Comparison of ENCODE assay signal across 8 cellular contexts in the genomic region with DNA sequence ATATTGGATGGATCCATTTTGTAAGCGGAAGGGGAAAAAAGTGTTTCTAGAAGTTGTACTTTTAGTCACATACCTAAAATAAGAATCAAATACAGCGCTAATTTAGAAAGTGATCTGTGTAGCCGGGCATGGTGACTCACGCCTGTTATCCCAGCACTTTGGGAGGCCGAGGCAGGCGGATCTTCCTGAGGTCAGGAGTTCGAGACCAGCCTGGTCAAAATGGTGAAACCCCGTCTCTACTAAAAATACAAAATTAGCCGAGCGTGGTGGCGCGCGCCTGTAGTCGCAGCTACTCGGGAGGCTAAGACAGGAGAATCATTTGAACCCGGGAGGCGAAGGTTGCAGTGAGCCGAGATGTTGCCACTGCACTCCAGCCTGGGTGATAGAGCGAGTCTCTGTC. TPM values are rescaled to one million over a fixed set of nuclear protein-coding genes. Genes with fewer than 3 reads are reported as not detected.
A peak's percentile ranks its signal among the peaks of the same experiment; 100 is the strongest.
DNase-seq lines count a peak whose midpoint lies in the region; ATAC-seq and TF ChIP-seq lines count a peak whose summit lies in the region.
"Not testable (repeated sequence)": the region's sequence is repeated elsewhere in the genome, so short reads cannot be mapped to it uniquely, and the experiment has no call there.

No MANE protein-coding gene starts in this region.

- H3K9me2 ChIP-seq in DOHH2 (replicated peaks; ENCODE audit: control insufficient read depth, low read length), result not testable (repeated sequence)

- not testable (repeated sequence) for H3K27me3 Mint-ChIP-seq in progenitor cell of endocrine pancreas

- peak overlapping the region; percentile 73 for H3K4me2 ChIP-seq in DOHH2 (ENCODE audit: low read length)

- not testable (repeated sequence) for TF ChIP-seq CTCF in DOHH2 (IDR thresholded peaks at IDR 0.05; ENCODE audit: low read depth, low read length, poor library complexity, severe bottlenecking); WERI-Rb-1 (IDR thresholded peaks at IDR 0.05; ENCODE audit: low read depth, low read length); body of pancreas (IDR thresholded peaks at IDR 0.05); fibroblast of pulmonary artery (IDR thresholded peaks at IDR 0.05; ENCODE audit: low read length, missing control alignments); lower lobe of right lung (IDR thresholded peaks at IDR 0.05); progenitor cell of endocrine pancreas (IDR thresholded peaks at IDR 0.05; ENCODE audit: unreplicated experiment); upper lobe of left lung (IDR thresholded peaks at IDR 0.05)

- intact Hi-C loops in body of pancreas (cut with DNase I); lower lobe of right lung (cut with DNase I): not testable (repeated sequence)

- not testable (repeated sequence) for H3K9me3 ChIP-seq in DOHH2 (ENCODE audit: control insufficient read depth, insufficient read depth, low read length); MG63; WERI-Rb-1 (ENCODE audit: severe bottlenecking); body of pancreas; lower lobe of right lung; upper lobe of left lung

- H3K27me3 ChIP-seq in DOHH2 (ENCODE audit: control insufficient read depth, low read length); MG63; WERI-Rb-1 (ENCODE audit: insufficient read depth, low read depth, severe bottlenecking); body of pancreas; lower lobe of right lung (ENCODE audit: low read depth); upper lobe of left lung: not testable (repeated sequence)

- H3K4me3 ChIP-seq in DOHH2 (ENCODE audit: low read length) (peak overlapping the region; percentile 79), MG63 (peak overlapping the region; percentile 86), WERI-Rb-1 (ENCODE audit: low read depth, low read length) (peak overlapping the region; percentile 92), fibroblast of pulmonary artery (replicated peaks; ENCODE audit: low read depth, low read length) (peak overlapping the region; percentile 97), lower lobe of right lung (peak overlapping the region; percentile 78), upper lobe of left lung (peak overlapping the region in 3 of 4 donors; percentile 59 to 90 (median 75))
- not testable (repeated sequence) for H3K4me3 ChIP-seq in body of pancreas

- H3K27ac Mint-ChIP-seq in progenitor cell of endocrine pancreas, result peak overlapping the region; percentile 97

- TF ChIP-seq EP300 in upper lobe of left lung (IDR thresholded peaks at IDR 0.05), result not testable (repeated sequence)

- peaks cover 24% of the 10 kb centered on the region for H4K20me1 ChIP-seq in DOHH2 (ENCODE audit: control insufficient read depth, insufficient read depth, low read depth, low read length)

- peak overlapping the region; percentile 98 for H3K4me3 Mint-ChIP-seq in progenitor cell of endocrine pancreas (ENCODE audit: low read depth)

- not testable (repeated sequence) for H3K36me3 Mint-ChIP-seq in progenitor cell of endocrine pancreas (ENCODE audit: insufficient read depth)

- H3F3A ChIP-seq in DOHH2 (ENCODE audit: control insufficient read depth, insufficient read depth), result peaks cover 11% of the 10 kb centered on the region

- H3K36me3 ChIP-seq in DOHH2 (ENCODE audit: control insufficient read depth, low read length), result peaks cover 40% of the 10 kb centered on the region
- not testable (repeated sequence) for H3K36me3 ChIP-seq in MG63; body of pancreas (replicated peaks in 1 of 2; ENCODE audit: insufficient read depth in 1 of 2, low read depth in 2 of 2); lower lobe of right lung; upper lobe of left lung
- peaks cover 10% of the 10 kb centered on the region for H3K36me3 ChIP-seq in WERI-Rb-1

- H3K79me2 ChIP-seq in DOHH2 (ENCODE audit: control insufficient read depth, low read length), result peaks cover 43% of the 10 kb centered on the region

- not testable (repeated sequence) for TF ChIP-seq POLR2A in body of pancreas (IDR thresholded peaks at IDR 0.05); upper lobe of left lung (IDR thresholded peaks at IDR 0.05)

- H3K27ac ChIP-seq in DOHH2 (ENCODE audit: low read depth, low read length) (peak overlapping the region; percentile 86), WERI-Rb-1 (peak overlapping the region; percentile 66), body of pancreas (peak overlapping the region; percentile 63 to 99 (median 95)), lower lobe of right lung (peak overlapping the region; percentile 97), upper lobe of left lung (peak overlapping the region; percentile 98 to 100 (median 99))

- DNase-seq in MG63; WERI-Rb-1; body of pancreas; fibroblast of pulmonary artery (ENCODE audit: low read depth); lower lobe of right lung; progenitor cell of endocrine pancreas (ENCODE audit: low spot score, unreplicated experiment): not testable (repeated sequence)
- DNase-seq in upper lobe of left lung, result peak in 1 of 2 donors; percentile 34

- H3K4me1 Mint-ChIP-seq in progenitor cell of endocrine pancreas (ENCODE audit: low read depth), result peaks cover 20% of the 10 kb centered on the region

- not testable (repeated sequence) for ATAC-seq in body of pancreas; lower lobe of right lung; upper lobe of left lung (ENCODE audit: low FRiP score in 2 of 2)

- WGBS in body of pancreas, 2 donors, result 77 to 83% methylated on average over 19 of the region's 19 CpGs
- 87 to 89% methylated on average over 19 of the region's 19 CpGs for WGBS in upper lobe of left lung, 2 donors

- H3K4me1 ChIP-seq in DOHH2 (ENCODE audit: control insufficient read depth, low read length) (peaks cover 46% of the 10 kb centered on the region), body of pancreas (peaks cover 23% of the 10 kb centered on the region), lower lobe of right lung (peaks cover 12% of the 10 kb centered on the region), upper lobe of left lung (peaks cover 4 to 20% (median 10%) of the 10 kb centered on the region in 4 donors)

- not testable (repeated sequence) for H3K9me3 Mint-ChIP-seq in progenitor cell of endocrine pancreas (ENCODE audit: low read depth)

RNA-seq across cellular contexts. Expression of a gene that starts 1.0 kb away (rescaled TPM):
- total RNA-seq in MG63 (2014; rRNA removed; shearing (Covaris generic); ENCODE audit: low replicate concordance), result 11.4 and 19.5 TPM in 2 replicates
- total RNA-seq in body of pancreas, result 10 to 100 TPM in 1 of 2 donors, 1 to 10 TPM in 1; 5.4 to 16.2 TPM
- total RNA-seq in lower lobe of right lung, result 67.6 TPM
- total RNA-seq in progenitor cell of endocrine pancreas, result 77.8 and 86.3 TPM in 2 replicates
- 10 to 100 TPM; 42.3 to 87.0 (median 57.2) TPM for total RNA-seq in upper lobe of left lung
